18 cellular contexts compared by ENCODE assay signal in the genomic region with DNA sequence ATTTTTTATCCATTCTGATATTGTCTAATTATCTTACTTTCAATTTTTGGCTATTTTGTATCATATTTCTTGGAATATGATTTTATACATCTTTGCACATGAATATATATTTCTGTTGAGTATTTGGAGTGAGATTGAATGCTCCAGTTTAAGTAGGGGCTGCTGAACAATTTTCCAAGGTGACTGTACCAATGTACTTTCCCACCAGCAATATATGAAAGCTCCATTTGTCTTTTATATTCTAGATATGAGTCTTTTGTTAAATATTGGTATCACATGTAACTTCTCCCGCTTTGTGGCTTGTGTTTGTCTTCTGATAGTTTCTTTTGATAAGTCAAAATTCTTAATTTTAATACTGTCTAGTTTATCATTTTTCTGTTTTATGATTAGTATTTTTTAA.
A peak's percentile ranks its signal among the peaks of the same experiment; 100 is the strongest.
DNase-seq lines count a peak whose midpoint lies in the region; ATAC-seq and TF ChIP-seq lines count a peak whose summit lies in the region.
"Had no signal": no experiment of that assay in that cellular context is flagged by ENCODE, and none has a peak within 500 bp of the region (broad histone marks: within the 10 kb centered on the region; RNA-seq: fewer than 3 reads in every experiment).

No MANE protein-coding gene starts in this region.

- H2AFZ ChIP-seq in osteoblast (ENCODE audit: low read length), result no peak overlapping the region
- H2AFZ ChIP-seq: GM23248 had no signal

- CTCF ChIA-PET in activated CD4-positive, alpha-beta T cell treated with anti-CD3 and anti-CD28 coated beads for 36 hours (lab: Charles Lee), result interaction anchor here (0.8 to 1.5 kb wide), 2 partner anchors 15 to 49 kb away, joined by 3 to 4 read pairs; no protein-coding TSS in a partner anchor

- no peaks in the 10 kb centered on the region for H3K27me3 ChIP-seq in osteoblast (ENCODE audit: insufficient read depth, low read length)
- H3K27me3 ChIP-seq: BLaER1 had no signal

- H3K4me1 ChIP-seq in osteoblast (ENCODE audit: insufficient read depth, low read length), result no peaks in the 10 kb centered on the region
- H3K4me1 ChIP-seq: BLaER1, Caco-2 had no signal

- no peaks in the 10 kb centered on the region for H3K79me2 ChIP-seq in osteoblast (ENCODE audit: insufficient read depth, low read length)

- no peak overlapping the region for H3K27ac ChIP-seq in osteoblast (ENCODE audit: low read depth, low read length)
- H3K27ac ChIP-seq: 22Rv1, BLaER1, C4-2B, GM23248 had no signal

- intact Hi-C loops in activated CD4-positive, alpha-beta T cell treated with anti-CD3 and anti-CD28 coated beads for 36 hours (cut with DNase I, micrococcal nuclease), result no loop called here

- no peak overlapping the region for H3K4me2 ChIP-seq in osteoblast (ENCODE audit: insufficient read depth, low read length)
- H3K4me2 ChIP-seq: BLaER1 had no signal

- H4K20me1 ChIP-seq in osteoblast (ENCODE audit: insufficient read depth, low read length), result no peaks in the 10 kb centered on the region
- H4K20me1 ChIP-seq: BLaER1 had no signal

- H3K4me1 Mint-ChIP-seq in activated CD4-positive, alpha-beta T cell treated with anti-CD3 and anti-CD28 coated beads for 36 hours, result peaks cover 13% of the 10 kb centered on the region
- H3K4me1 Mint-ChIP-seq in stimulated activated naive CD8-positive, alpha-beta T cell treated with anti-CD3 and anti-CD28 coated beads, Interleukin-15, amount 100 ng/mL, for 72 hours, result peaks cover 9% of the 10 kb centered on the region
- H3K4me1 Mint-ChIP-seq: B cell; CD4-positive, CD25-positive, alpha-beta regulatory T cell had no signal

- no peaks in the 10 kb centered on the region for H3K9me3 ChIP-seq in osteoblast (ENCODE audit: low read depth, low read length)
- H3K9me3 ChIP-seq: BLaER1, Caco-2 had no signal

- no peak for DNase-seq in activated CD4-positive, alpha-beta T cell treated with anti-CD3 and anti-CD28 coated beads for 36 hours
- DNase-seq in activated CD4-positive, alpha-beta T cell treated with anti-CD3 and anti-CD28 coated beads, Interleukin-2, amount 50 U/mL, for 4 hours, result no peak
- DNase-seq in stimulated activated naive CD8-positive, alpha-beta T cell treated with anti-CD3 and anti-CD28 coated beads, Interleukin-15, Interleukin-2, amounts not matched to agents 100 U/mL and 50 U/mL, for 24 hours, result no peak
- DNase-seq in stimulated activated naive CD8-positive, alpha-beta T cell treated with anti-CD3 and anti-CD28 coated beads, Interleukin-15, amount 100 ng/mL, for 72 hours, result no peak
- DNase-seq in osteoblast (ENCODE audit: insufficient read length, low spot score, missing footprints), result peak; percentile 34
- no peak for DNase-seq in NCI-H345 (lab: John Stamatoyannopoulos, UW)
- DNase-seq: Caco-2; CD4-positive, CD25-positive, alpha-beta regulatory T cell; CD8-positive, alpha-beta T cell; DMS153; DND-41; GM23248; H7; HCEC 1CT had no signal

- H3K9me3 Mint-ChIP-seq in activated CD4-positive, alpha-beta T cell treated with anti-CD3 and anti-CD28 coated beads for 36 hours (ENCODE audit: low read depth), result no peaks in the 10 kb centered on the region
- H3K9me3 Mint-ChIP-seq in stimulated activated naive CD8-positive, alpha-beta T cell treated with anti-CD3 and anti-CD28 coated beads, Interleukin-15, amount 100 ng/mL, for 72 hours, result no peaks in the 10 kb centered on the region
- H3K9me3 Mint-ChIP-seq: CD8-positive, alpha-beta T cell had no signal

- no peaks in the 10 kb centered on the region for H3K36me3 ChIP-seq in osteoblast (ENCODE audit: insufficient read depth, low read length)
- H3K36me3 ChIP-seq: BLaER1 had no signal

- TF ChIP-seq CTCF in osteoblast (IDR thresholded peaks at IDR 0.05; ENCODE audit: extremely low read depth, low read depth, low read length), result no peak

- POLR2A ChIA-PET in activated CD4-positive, alpha-beta T cell treated with anti-CD3 and anti-CD28 coated beads for 36 hours (lab: Charles Lee), result no interaction called here

- no peaks in the 10 kb centered on the region for H3K36me3 Mint-ChIP-seq in activated CD4-positive, alpha-beta T cell treated with anti-CD3 and anti-CD28 coated beads for 36 hours (ENCODE audit: low read depth)
- H3K36me3 Mint-ChIP-seq: CD4-positive, CD25-positive, alpha-beta regulatory T cell; CD8-positive, alpha-beta T cell had no signal

- H3K4me3 Mint-ChIP-seq in activated CD4-positive, alpha-beta T cell treated with anti-CD3 and anti-CD28 coated beads for 36 hours, result no peak overlapping the region
- no peak overlapping the region for H3K4me3 Mint-ChIP-seq in stimulated activated naive CD8-positive, alpha-beta T cell treated with anti-CD3 and anti-CD28 coated beads, Interleukin-15, amount 100 ng/mL, for 72 hours
- H3K4me3 Mint-ChIP-seq: B cell; CD4-positive, CD25-positive, alpha-beta regulatory T cell; CD8-positive, alpha-beta T cell had no signal

- no peak overlapping the region for H3K27ac Mint-ChIP-seq in activated CD4-positive, alpha-beta T cell treated with anti-CD3 and anti-CD28 coated beads for 36 hours
- no peak overlapping the region for H3K27ac Mint-ChIP-seq in stimulated activated naive CD8-positive, alpha-beta T cell treated with anti-CD3 and anti-CD28 coated beads, Interleukin-15, amount 100 ng/mL, for 72 hours
- H3K27ac Mint-ChIP-seq: B cell; CD4-positive, CD25-positive, alpha-beta regulatory T cell; CD8-positive, alpha-beta T cell had no signal

- H3K4me3 ChIP-seq in osteoblast (ENCODE audit: insufficient read depth, low read length), result no peak overlapping the region
- H3K4me3 ChIP-seq: BLaER1, GM23248 had no signal

- peaks cover 3% of the 10 kb centered on the region for H3K27me3 Mint-ChIP-seq in activated CD4-positive, alpha-beta T cell treated with anti-CD3 and anti-CD28 coated beads for 36 hours
- H3K27me3 Mint-ChIP-seq in stimulated activated naive CD8-positive, alpha-beta T cell treated with anti-CD3 and anti-CD28 coated beads, Interleukin-15, amount 100 ng/mL, for 72 hours, result peaks cover 24% of the 10 kb centered on the region
- H3K27me3 Mint-ChIP-seq: CD4-positive, CD25-positive, alpha-beta regulatory T cell had no signal

- peak; percentile 36 for ATAC-seq in activated CD4-positive, alpha-beta T cell treated with anti-CD3 and anti-CD28 coated beads for 36 hours
- ATAC-seq in stimulated activated naive CD8-positive, alpha-beta T cell treated with anti-CD3 and anti-CD28 coated beads, Interleukin-15, Interleukin-2, amounts not matched to agents 100 U/mL and 50 U/mL, for 24 hours, result peak; percentile 59
- no peak for ATAC-seq in stimulated activated naive CD8-positive, alpha-beta T cell treated with anti-CD3 and anti-CD28 coated beads, Interleukin-15, amount 100 ng/mL, for 72 hours
- ATAC-seq: CD8-positive, alpha-beta T cell had no signal
